Comparison of ENCODE assay signal across 8 cellular contexts in the genomic region with DNA sequence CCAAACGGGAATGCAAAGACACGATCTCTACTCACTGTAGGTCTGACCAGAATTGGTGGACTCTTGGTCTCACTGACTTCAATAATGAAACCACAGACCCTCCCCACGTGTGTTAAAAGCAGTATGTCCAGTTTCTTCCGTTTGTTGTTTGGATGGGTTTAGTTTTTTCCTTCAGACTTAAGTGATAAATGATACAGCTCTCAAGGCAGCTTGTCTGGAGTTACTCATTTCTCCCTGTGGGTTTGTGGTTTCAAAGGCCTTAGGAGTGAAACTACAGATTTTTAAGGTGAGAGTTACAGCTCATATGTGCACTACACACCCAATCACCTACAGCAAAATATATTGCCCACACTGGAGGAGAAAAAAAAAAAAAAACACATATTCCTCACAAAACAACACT.
A peak's percentile ranks its signal among the peaks of the same experiment; 100 is the strongest.
DNase-seq lines count a peak whose midpoint lies in the region; ATAC-seq, FAIRE-seq and TF ChIP-seq lines count a peak whose summit lies in the region.

No MANE protein-coding gene starts in this region.

- H3K27ac ChIP-seq in RWPE2 (ENCODE audit: poor library complexity, severe bottlenecking) (no peak overlapping the region), left lung (no peak overlapping the region), pancreas (no peak overlapping the region)

- TF ChIP-seq CTCF in RWPE2 (IDR thresholded peaks at IDR 0.05; ENCODE audit: poor library complexity, severe bottlenecking) (no peak), left lung (IDR thresholded peaks at IDR 0.05) (no peak), D721Med (IDR thresholded peaks at IDR 0.05; ENCODE audit: insufficient read depth, missing control alignments) (no peak), pancreas (IDR thresholded peaks at IDR 0.05) (no peak)

- ATAC-seq in GM18520 (IDR thresholded peaks at IDR 0.05; ENCODE audit: unreplicated experiment): peak; percentile 89
- peak; percentile 95 for ATAC-seq in HG02623 (IDR thresholded peaks at IDR 0.05; ENCODE audit: unreplicated experiment)
- peak; percentile 48; the same call in 1 of the 3 replicates for ATAC-seq in RWPE2 (ENCODE audit: low read depth)
- ATAC-seq in left lung: peak; percentile 33
- ATAC-seq in pancreas: no peak

- H3K4me1 ChIP-seq in RWPE2 (ENCODE audit: insufficient read depth, poor library complexity, severe bottlenecking) (peaks cover 9% of the 10 kb centered on the region), left lung (no peaks in the 10 kb centered on the region), pancreas (no peaks in the 10 kb centered on the region)

- H3K36me3 ChIP-seq in RWPE2 (ENCODE audit: low read depth) (no peaks in the 10 kb centered on the region), left lung (no peaks in the 10 kb centered on the region), pancreas (no peaks in the 10 kb centered on the region)

- FAIRE-seq in D721Med (lab: Jason Lieb, UNC) (no peak), pancreas (lab: Jason Lieb, UNC) (no peak)

- H3K4me3 ChIP-seq in RWPE2 (ENCODE audit: severe bottlenecking) (no peak overlapping the region), left lung (no peak overlapping the region), pancreas (no peak overlapping the region)

- no peak for DNase-seq in RWPE2 (ENCODE audit: low spot score)
- no peak for DNase-seq in left lung
- DNase-seq in MV-4-11 (lab: John Stamatoyannopoulos, UW): no peak
- no peak for DNase-seq in D721Med (ENCODE audit: insufficient read length, low spot score)
- no peak for DNase-seq in SHP77 (lab: John Stamatoyannopoulos, UW)
- no peak for DNase-seq in pancreas

- no peaks in the 10 kb centered on the region for H3K9me3 ChIP-seq in RWPE2 (ENCODE audit: severe bottlenecking)
- H3K9me3 ChIP-seq in left lung: no peaks in the 10 kb centered on the region
- no peaks in the 10 kb centered on the region for H3K9me3 ChIP-seq in pancreas

- H3K27me3 ChIP-seq in RWPE2 (ENCODE audit: insufficient read depth, poor library complexity, severe bottlenecking) (no peaks in the 10 kb centered on the region), left lung (peaks cover 0 to 7% of the 10 kb centered on the region in 2 donors), pancreas (no peaks in the 10 kb centered on the region)

- 69 to 80% methylated on average over 4 of the region's 4 CpGs for WGBS in pancreas, 2 donors

- intact Hi-C loops in left lung (cut with DNase I) (no loop called here), pancreas (cut with DNase I) (no loop called here)

Comparison
In these comparisons a context has a peak if more than half of its experiments do, and no peak if none do; other contexts are left out.
1. ATAC-seq: peak in GM18520 (single experiment), HG02623 (single experiment), RWPE2 (single experiment) and left lung (single experiment); none in pancreas (0 of 4).